Comparison of ENCODE assay signal across 1 cellular context in genomic region chr13:99516153-99516929, GRCh38.
TF ChIP-seq lines count a peak whose summit lies in the region.

No MANE protein-coding gene starts in this region.

TF ChIP-seq in K562, 482 proteins besides CTCF, POLR2A, EP300 and RAD21:
- TF ChIP-seq CHD1 (IDR thresholded peaks at IDR 0.05; ENCODE audit: low read length), result no peak
- TF ChIP-seq HDAC2 (IDR thresholded peaks at IDR 0.05), result no peak
- no peak for TF ChIP-seq ZNF263 (CRISPR knock-in tag; IDR thresholded peaks at IDR 0.05; ENCODE audit: borderline replicate concordance)
- peak; percentile 22 for TF ChIP-seq USF2 (CRISPR knock-in tag; IDR thresholded peaks at IDR 0.05)
- TF ChIP-seq ZNF507 (tag; conservative IDR thresholded peaks at IDR 0.05), result no peak
